ENCODE assay signal across 17 cellular contexts in genomic region chr2:51153236-51153635, GRCh38.
"Had no signal": no experiment of that assay in that cellular context is flagged by ENCODE, and none has a peak within 500 bp of the region (broad histone marks: within the 10 kb centered on the region; RNA-seq: fewer than 3 reads in every experiment).

No MANE protein-coding gene starts in this region.

- H3K9me3 ChIP-seq: SJCRH30 had no signal

- H3K36me3 ChIP-seq: SJCRH30 had no signal

- H3K4me3 ChIP-seq: K562, SJCRH30 had no signal

- DNase-seq: NCI-H1092, NCI-H1105 treated with DMSO at 0.1 percent for 48 hours, NCI-H1417 treated with DMSO at 0.1 percent for 48 hours, NCI-H146, NCI-H1694 treated with DMSO at 0.1 percent for 48 hours, NCI-H1930, NCI-H2081, NCI-H2107, NCI-H2171, NCI-H226, NCI-H510A, NCI-H524 treated with DMSO at 0.1 percent for 48 hours, NCI-H69, NCI-H774, SHP77, SJCRH30 had no signal
